ENCODE assay signal across 8 cellular contexts in genomic region chr2:65186872-65187851, GRCh38. TPM values are rescaled to one million over a fixed set of nuclear protein-coding genes. Genes with fewer than 3 reads are reported as not detected.
DNase-seq lines count a peak whose midpoint lies in the region; ATAC-seq and TF ChIP-seq lines count a peak whose summit lies in the region.

No MANE protein-coding gene starts in this region.

- H3K36me3 ChIP-seq in left lung: no peaks in the 10 kb centered on the region

- peak; percentile 87 for ATAC-seq in HG02885 (IDR thresholded peaks at IDR 0.05; ENCODE audit: poor library complexity, unreplicated experiment)
- peak; percentile 99 for ATAC-seq in left lung
- no peak for ATAC-seq in HG03045 (IDR thresholded peaks at IDR 0.05; ENCODE audit: unreplicated experiment)

- TF ChIP-seq CTCF in GM12865 (IDR thresholded peaks at IDR 0.05; ENCODE audit: insufficient read depth, low read depth, low read length, missing control alignments) (peak; percentile 79), coronary artery (IDR thresholded peaks at IDR 0.05) (peak; percentile 49), left lung (IDR thresholded peaks at IDR 0.05) (peak; percentile 77 to 82)

- H3K27ac ChIP-seq in coronary artery (no peak overlapping the region), left lung (no peak overlapping the region)

- no peaks in the 10 kb centered on the region for H3K9me3 ChIP-seq in left lung

- H3K4me3 ChIP-seq in GM12865 (ENCODE audit: low read depth, low read length) (no peak overlapping the region), coronary artery (no peak overlapping the region), left lung (no peak overlapping the region)

- peaks cover 5 to 15% of the 10 kb centered on the region in 2 donors for H3K4me1 ChIP-seq in left lung

- H3K27me3 ChIP-seq in left lung: no peaks in the 10 kb centered on the region

- intact Hi-C loops in left lung (cut with DNase I): no loop called here

- DNase-seq in GM12865 (ENCODE audit: low read depth): peak; percentile 76
- DNase-seq in NCI-H446 treated with DMSO at 0.1 percent for 48 hours (lab: John Stamatoyannopoulos, UW): peak; percentile 23
- peak; percentile 77 for DNase-seq in activated CD4-positive, alpha-beta T cell treated with anti-CD3 and anti-CD28 coated beads for 48 hours
- peak; percentile 84 for DNase-seq in coronary artery (ENCODE audit: low spot score)
- DNase-seq in left lung: peak; percentile 73 to 76
- DNase-seq in stimulated activated CD4-positive, alpha-beta T cell treated with anti-CD3 and anti-CD28 coated beads, Interleukin-4, amount 100 ng/mL, for 1 hour: peak; percentile 63

RNA-seq across cellular contexts. Expression of gene ACTR2, which starts 40.5 kb away (rescaled TPM):
- total RNA-seq in left lung: 100 to 1,000 TPM; 231 to 314 TPM

RNA-seq across cellular contexts. Expression of gene RAB1A, which starts 57.3 kb away (rescaled TPM):
- 100 to 1,000 TPM; 160 to 202 TPM for total RNA-seq in left lung

Comparison
In these comparisons a context has a peak if more than half of its experiments do, and no peak if none do; other contexts are left out.
1. DNase-seq: peak in every context shown above with its lines; median percentile 84 in coronary artery; 77 in activated CD4-positive, alpha-beta T cell treated with anti-CD3 and anti-CD28 coated beads for 48 hours; 76 in GM12865; 74 in left lung; 63 in stimulated activated CD4-positive, alpha-beta T cell treated with anti-CD3 and anti-CD28 coated beads, Interleukin-4, amount 100 ng/mL, for 1 hour; 23 in NCI-H446 treated with DMSO at 0.1 percent for 48 hours.